1 cellular context compared by ENCODE assay signal in the genomic region with DNA sequence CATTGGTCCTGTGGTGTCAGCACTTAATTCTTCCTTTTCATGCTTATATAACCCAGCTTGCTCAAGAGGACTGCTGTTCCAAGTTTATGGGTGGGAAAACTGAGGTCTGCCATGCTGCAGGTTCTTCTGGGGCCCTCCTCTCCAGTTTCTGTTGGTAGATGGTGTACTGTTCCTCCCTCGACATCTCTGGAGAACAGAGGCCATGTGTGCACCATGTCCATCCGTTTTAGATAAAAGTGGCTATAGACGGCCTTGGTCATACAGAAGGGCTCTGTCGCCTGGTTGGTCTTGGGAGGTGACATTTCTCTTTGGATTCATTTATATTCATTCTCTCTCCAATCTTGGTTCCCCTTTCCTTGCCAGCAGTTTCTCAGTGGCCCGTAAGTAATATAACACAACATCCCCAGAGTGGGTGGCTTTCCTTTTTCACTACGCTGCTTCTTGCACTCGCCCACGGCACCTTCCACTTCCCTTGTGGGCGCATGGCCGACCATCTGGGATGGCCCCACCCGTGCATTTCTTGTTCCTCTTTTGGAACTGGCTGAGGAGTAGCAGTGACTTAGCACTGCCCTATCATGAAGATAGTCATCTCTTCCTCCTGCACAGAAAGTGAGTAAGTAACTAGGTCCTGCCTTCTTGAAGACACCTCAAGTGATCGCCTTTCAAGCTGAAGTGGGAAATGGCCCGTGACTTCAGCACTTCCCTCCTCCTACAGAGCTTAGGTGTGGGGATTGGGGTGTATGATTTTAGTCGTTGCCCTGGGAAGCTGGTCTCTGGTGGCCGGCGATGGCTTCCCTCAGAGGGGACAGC.
TF ChIP-seq lines count a peak whose summit lies in the region.

No MANE protein-coding gene starts in this region.

TF ChIP-seq in SK-N-SH treated with all-trans-retinoic acid at 6 μM for 48 hours, 23 proteins besides CTCF, POLR2A, EP300 and RAD21 (continued from another document):
- TF ChIP-seq, protein P1, sequence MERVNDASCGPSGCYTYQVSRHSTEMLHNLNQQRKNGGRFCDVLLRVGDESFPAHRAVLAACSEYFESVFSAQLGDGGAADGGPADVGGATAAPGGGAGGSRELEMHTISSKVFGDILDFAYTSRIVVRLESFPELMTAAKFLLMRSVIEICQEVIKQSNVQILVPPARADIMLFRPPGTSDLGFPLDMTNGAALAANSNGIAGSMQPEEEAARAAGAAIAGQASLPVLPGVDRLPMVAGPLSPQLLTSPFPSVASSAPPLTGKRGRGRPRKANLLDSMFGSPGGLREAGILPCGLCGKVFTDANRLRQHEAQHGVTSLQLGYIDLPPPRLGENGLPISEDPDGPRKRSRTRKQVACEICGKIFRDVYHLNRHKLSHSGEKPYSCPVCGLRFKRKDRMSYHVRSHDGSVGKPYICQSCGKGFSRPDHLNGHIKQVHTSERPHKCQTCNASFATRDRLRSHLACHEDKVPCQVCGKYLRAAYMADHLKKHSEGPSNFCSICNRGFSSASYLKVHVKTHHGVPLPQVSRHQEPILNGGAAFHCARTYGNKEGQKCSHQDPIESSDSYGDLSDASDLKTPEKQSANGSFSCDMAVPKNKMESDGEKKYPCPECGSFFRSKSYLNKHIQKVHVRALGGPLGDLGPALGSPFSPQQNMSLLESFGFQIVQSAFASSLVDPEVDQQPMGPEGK (CRISPR knock-in tag; IDR thresholded peaks at IDR 0.05; ENCODE audit: borderline replicate concordance), result no peak
TF ChIP-seq in SK-N-SH treated with all-trans-retinoic acid at 6 μM for 48 hours: peak in this region for 0.
